ENCODE assay signal across 8 cellular contexts in the genomic region with DNA sequence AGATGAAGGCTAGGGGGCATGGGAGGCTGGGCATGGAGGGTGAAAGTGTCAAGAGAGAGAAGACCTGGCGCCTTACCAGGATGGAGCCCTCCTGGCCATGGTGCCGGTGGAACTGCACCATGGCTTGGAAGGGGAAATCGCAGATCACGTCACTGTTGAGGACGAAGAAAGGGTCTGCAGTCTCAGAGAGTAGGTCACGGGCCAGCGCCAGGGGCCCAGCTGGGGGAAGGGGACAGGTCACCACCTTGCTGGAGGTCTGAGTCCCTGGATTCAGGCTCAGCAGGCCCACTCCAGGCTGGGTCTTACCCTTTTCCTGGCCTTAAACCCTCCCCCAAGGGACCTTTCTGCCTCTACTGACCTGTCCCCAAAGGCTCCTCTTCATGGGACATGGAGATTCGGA. TPM values are rescaled to one million over a fixed set of nuclear protein-coding genes. Genes with fewer than 3 reads are reported as not detected.
DNase-seq lines count a peak whose midpoint lies in the region; ATAC-seq and TF ChIP-seq lines count a peak whose summit lies in the region.

No MANE protein-coding gene starts in this region.

- intact Hi-C loops in dendritic cell treated with granulocyte-macrophage colony-stimulating factor and Interleukin-4, amounts not matched to agents 40 ng/mL and 50 ng/mL, for 4 days (cut with micrococcal nuclease): loop anchor here (5.0 to 10.0 kb wide), 2 partner anchors 62 to 701 kb away; a partner anchor contains a TSS

- peaks cover 9% of the 10 kb centered on the region for H3K27me3 Mint-ChIP-seq in dendritic cell treated with granulocyte-macrophage colony-stimulating factor and Interleukin-4, amounts not matched to agents 40 ng/mL and 50 ng/mL, for 4 days
- H3K27me3 Mint-ChIP-seq in naive thymus-derived CD8-positive, alpha-beta T cell: no peaks in the 10 kb centered on the region

- H3K27ac ChIP-seq in KOPT-K1 (ENCODE audit: low read depth, low read length, poor library complexity, severe bottlenecking): peak overlapping the region; percentile 79

- peaks cover 83% of the 10 kb centered on the region for H3K36me3 Mint-ChIP-seq in dendritic cell treated with granulocyte-macrophage colony-stimulating factor and Interleukin-4, amounts not matched to agents 40 ng/mL and 50 ng/mL, for 4 days (ENCODE audit: low read depth)
- peaks cover 0 to 2% (median 0%) of the 10 kb centered on the region in 3 donors for H3K36me3 Mint-ChIP-seq in naive thymus-derived CD8-positive, alpha-beta T cell

- no peak for DNase-seq in AG09309 (ENCODE audit: low read depth)
- no peak for DNase-seq in naive thymus-derived CD8-positive, alpha-beta T cell
- no peak for DNase-seq in SW 1271 (lab: John Stamatoyannopoulos, UW)
- DNase-seq in 8988T: no peak

- H3K9me3 ChIP-seq in KOPT-K1 (ENCODE audit: insufficient read depth, low read length, poor library complexity, severe bottlenecking): no peaks in the 10 kb centered on the region

- H3K4me3 ChIP-seq in AG09309 (ENCODE audit: control insufficient read depth, low read depth, low read length): peak overlapping the region; percentile 73

- POLR2A ChIA-PET in naive thymus-derived CD8-positive, alpha-beta T cell (lab: Charles Lee): interaction anchor here (0.6 to 2.6 kb wide), 6 partner anchors 8 to 294 kb away, joined by 3 to 7 read pairs (median 3); a partner anchor contains a TSS

- no peaks in the 10 kb centered on the region for H3K9me3 Mint-ChIP-seq in dendritic cell treated with granulocyte-macrophage colony-stimulating factor and Interleukin-4, amounts not matched to agents 40 ng/mL and 50 ng/mL, for 4 days
- no peaks in the 10 kb centered on the region for H3K9me3 Mint-ChIP-seq in naive thymus-derived CD8-positive, alpha-beta T cell

- TF ChIP-seq CTCF in AG09309 (IDR thresholded peaks at IDR 0.05; ENCODE audit: control insufficient read depth, insufficient read depth, low read depth, low read length, missing control alignments): no peak

- H3K4me1 Mint-ChIP-seq in dendritic cell treated with granulocyte-macrophage colony-stimulating factor and Interleukin-4, amounts not matched to agents 40 ng/mL and 50 ng/mL, for 4 days (ENCODE audit: low read depth): peaks cover 68% of the 10 kb centered on the region
- H3K4me1 Mint-ChIP-seq in naive thymus-derived CD8-positive, alpha-beta T cell: peaks cover 20 to 47% (median 43%) of the 10 kb centered on the region in 4 donors

- peaks cover 80% of the 10 kb centered on the region for H3K36me3 ChIP-seq in KOPT-K1 (ENCODE audit: insufficient read depth, low read length)

- H3K27ac Mint-ChIP-seq in dendritic cell treated with granulocyte-macrophage colony-stimulating factor and Interleukin-4, amounts not matched to agents 40 ng/mL and 50 ng/mL, for 4 days: peak overlapping the region; percentile 100
- peak overlapping the region; percentile 80 to 98 (median 96) for H3K27ac Mint-ChIP-seq in naive thymus-derived CD8-positive, alpha-beta T cell

- ATAC-seq in naive thymus-derived CD8-positive, alpha-beta T cell: no peak
- ATAC-seq in GM21723 (IDR thresholded peaks at IDR 0.05; ENCODE audit: unreplicated experiment) (no peak), GM18519 (IDR thresholded peaks at IDR 0.05; ENCODE audit: low FRiP score, unreplicated experiment) (no peak)

- H3K4me3 Mint-ChIP-seq in dendritic cell treated with granulocyte-macrophage colony-stimulating factor and Interleukin-4, amounts not matched to agents 40 ng/mL and 50 ng/mL, for 4 days: peak overlapping the region; percentile 94
- H3K4me3 Mint-ChIP-seq in naive thymus-derived CD8-positive, alpha-beta T cell: peak overlapping the region; percentile 87 to 97 (median 93)

RNA-seq across cellular contexts. Expression of a gene that starts 0.9 kb away (rescaled TPM):
- total RNA-seq in naive thymus-derived CD8-positive, alpha-beta T cell: 10 to 100 TPM; 21.6 to 22.2 TPM
- 10 to 100 TPM in 2 of 3 donors, 1 to 10 TPM in 1; 7.5 to 14.8 (median 12.3) TPM for polyA plus RNA-seq in naive thymus-derived CD8-positive, alpha-beta T cell

RNA-seq across cellular contexts. Expression of a gene that starts 3.4 kb away (rescaled TPM):
- 1 to 10 TPM; 1.0 to 1.1 TPM for total RNA-seq in naive thymus-derived CD8-positive, alpha-beta T cell
- 1 to 10 TPM; 1.2 to 1.5 (median 1.2) TPM for polyA plus RNA-seq in naive thymus-derived CD8-positive, alpha-beta T cell

RNA-seq across cellular contexts. Expression of a gene that starts 33.5 kb away (rescaled TPM):
- total RNA-seq in naive thymus-derived CD8-positive, alpha-beta T cell: 10 to 100 TPM; 66.4 to 70.0 TPM
- polyA plus RNA-seq in naive thymus-derived CD8-positive, alpha-beta T cell: 10 to 100 TPM in 2 of 3 donors, 1 to 10 TPM in 1; 8.8 to 20.4 (median 10.5) TPM

RNA-seq across cellular contexts. Expression of a gene that starts 33.6 kb away (rescaled TPM):
- total RNA-seq in naive thymus-derived CD8-positive, alpha-beta T cell: 10 to 100 TPM; 13.3 to 13.7 TPM
- polyA plus RNA-seq in naive thymus-derived CD8-positive, alpha-beta T cell: 1 to 10 TPM in 1 of 3 donors, under 1 TPM in 2; 0.29 to 1.1 (median 0.74) TPM

RNA-seq across cellular contexts. Expression of a gene that starts 48.7 kb away (rescaled TPM):
- total RNA-seq in naive thymus-derived CD8-positive, alpha-beta T cell: 100 to 1,000 TPM; 137 to 139 TPM
- polyA plus RNA-seq in naive thymus-derived CD8-positive, alpha-beta T cell: 100 to 1,000 TPM; 105 to 131 (median 114) TPM
